Comparison of ENCODE assay signal across 8 cellular contexts in genomic region chr16:27314986-27315332, GRCh38. TPM values are rescaled to one million over a fixed set of nuclear protein-coding genes. Genes with fewer than 3 reads are reported as not detected.
DNase-seq lines count a peak whose midpoint lies in the region; ATAC-seq and TF ChIP-seq lines count a peak whose summit lies in the region.

No MANE protein-coding gene starts in this region.

- H3K27ac Mint-ChIP-seq in CD4-positive, alpha-beta memory T cell: peak overlapping the region; percentile 94 to 99 (median 99)
- H3K27ac Mint-ChIP-seq in osteocyte (ENCODE audit: unreplicated experiment): peak overlapping the region; percentile 88

- H3K9me3 ChIP-seq in CD4-positive, alpha-beta memory T cell (ENCODE audit: control insufficient read depth in 1 of 2, low read length in 2 of 2): no peaks in the 10 kb centered on the region
- H3K9me3 ChIP-seq in Peyer's patch: no peaks in the 10 kb centered on the region

- H3K27ac ChIP-seq in CD4-positive, alpha-beta memory T cell (ENCODE audit: low read depth, low read length): peak overlapping the region; percentile 96
- H3K27ac ChIP-seq in Peyer's patch: peak overlapping the region; percentile 82 to 97 (median 94)

- no peak for DNase-seq in CD4-positive, alpha-beta memory T cell
- DNase-seq in Peyer's patch (no peak), epithelial cell of esophagus (ENCODE audit: low read depth) (no peak), osteocyte (ENCODE audit: extremely low spot score, unreplicated experiment) (no peak), MV-4-11 (lab: John Stamatoyannopoulos, UW) (no peak)

- H3K9me3 Mint-ChIP-seq in CD4-positive, alpha-beta memory T cell: no peaks in the 10 kb centered on the region
- no peaks in the 10 kb centered on the region for H3K9me3 Mint-ChIP-seq in osteocyte (ENCODE audit: unreplicated experiment)

- intact Hi-C loops in CD4-positive, alpha-beta memory T cell (cut with micrococcal nuclease): loop anchor here (1.0 to 10.0 kb wide), 6 partner anchors 33 to 136 kb away; partner anchors contain the start of genes IL21R and NSMCE1

- ATAC-seq in esophagus mucosa: no peak
- no peak for ATAC-seq in HG02938 (IDR thresholded peaks at IDR 0.05; ENCODE audit: unreplicated experiment)
- no peak for ATAC-seq in HG03571 (IDR thresholded peaks at IDR 0.05; ENCODE audit: unreplicated experiment)

- no peaks in the 10 kb centered on the region for H3K27me3 ChIP-seq in CD4-positive, alpha-beta memory T cell (ENCODE audit: insufficient read depth, low read length)
- no peaks in the 10 kb centered on the region for H3K27me3 ChIP-seq in Peyer's patch

- peaks cover 60% of the 10 kb centered on the region for H3K4me1 ChIP-seq in CD4-positive, alpha-beta memory T cell (ENCODE audit: insufficient read depth, low read length)
- peaks cover 0 to 53% (median 9%) of the 10 kb centered on the region in 4 donors for H3K4me1 ChIP-seq in Peyer's patch

- POLR2A ChIA-PET in CD4-positive, alpha-beta memory T cell (lab: Charles Lee; ENCODE audit: partially characterized antibody): interaction anchor here (0.7 to 9.8 kb wide), 10 partner anchors 10 to 135 kb away, joined by 3 to 144 read pairs (median 12); partner anchors contain the start of gene KDM8

- no peaks in the 10 kb centered on the region for H3K27me3 Mint-ChIP-seq in CD4-positive, alpha-beta memory T cell
- no peaks in the 10 kb centered on the region for H3K27me3 Mint-ChIP-seq in osteocyte (ENCODE audit: unreplicated experiment)

- H3K4me3 ChIP-seq in CD4-positive, alpha-beta memory T cell (ENCODE audit: low read length in 2 of 2): peak overlapping the region; percentile 76 to 92
- peak overlapping the region; percentile 69 to 99 (median 92) for H3K4me3 ChIP-seq in Peyer's patch
- H3K4me3 ChIP-seq in epithelial cell of esophagus (ENCODE audit: low read length): peak overlapping the region; percentile 72

- TF ChIP-seq POLR2A in Peyer's patch (IDR thresholded peaks at IDR 0.05): no peak

- H3K36me3 Mint-ChIP-seq in CD4-positive, alpha-beta memory T cell: peaks cover 7 to 31% of the 10 kb centered on the region in 2 donors
- H3K36me3 Mint-ChIP-seq in osteocyte (ENCODE audit: unreplicated experiment): peaks cover 2% of the 10 kb centered on the region

- TF ChIP-seq CTCF in Peyer's patch (IDR thresholded peaks at IDR 0.05) (no peak), epithelial cell of esophagus (IDR thresholded peaks at IDR 0.05; ENCODE audit: insufficient read depth, low read depth, low read length, missing control alignments) (no peak), osteocyte (IDR thresholded peaks at IDR 0.05) (no peak)

- no peaks in the 10 kb centered on the region for H3K36me3 ChIP-seq in CD4-positive, alpha-beta memory T cell (ENCODE audit: insufficient read depth, low read length)
- no peaks in the 10 kb centered on the region for H3K36me3 ChIP-seq in Peyer's patch

- CTCF ChIA-PET in CD4-positive, alpha-beta memory T cell (lab: Charles Lee; ENCODE audit: partially characterized antibody): interaction anchor here (0.8 to 7.2 kb wide), 7 partner anchors 53 to 135 kb away, joined by 3 to 61 read pairs (median 10); no protein-coding TSS in a partner anchor

- H3K4me3 Mint-ChIP-seq in CD4-positive, alpha-beta memory T cell: peak overlapping the region; percentile 89 to 98 (median 94)
- peak overlapping the region; percentile 86 for H3K4me3 Mint-ChIP-seq in osteocyte (ENCODE audit: unreplicated experiment)

- H3K4me1 Mint-ChIP-seq in CD4-positive, alpha-beta memory T cell: peaks cover 43 to 67% (median 54%) of the 10 kb centered on the region in 4 donors
- peaks cover 49% of the 10 kb centered on the region for H3K4me1 Mint-ChIP-seq in osteocyte (ENCODE audit: unreplicated experiment)

RNA-seq across cellular contexts. Expression of gene IL4R, which starts 1.2 kb away (rescaled TPM):
- 100 to 1,000 TPM; 143 to 152 TPM for total RNA-seq in CD4-positive, alpha-beta memory T cell
- polyA plus RNA-seq in CD4-positive, alpha-beta memory T cell: 10 to 100 TPM; 32.6 to 66.1 TPM
- total RNA-seq in Peyer's patch (100 to 1,000 TPM in 1 of 4 donors, 10 to 100 TPM in 3; 32.2 to 104 (median 71.9) TPM), osteocyte (34.5 and 35.9 TPM in 2 replicates), esophagus mucosa (119 TPM)

RNA-seq across cellular contexts. Expression of gene NSMCE1, which starts 46.4 kb away (rescaled TPM):
- total RNA-seq in CD4-positive, alpha-beta memory T cell: 10 to 100 TPM; 66.6 to 70.7 TPM
- 100 to 1,000 TPM; 142 to 202 TPM for polyA plus RNA-seq in CD4-positive, alpha-beta memory T cell
- total RNA-seq in Peyer's patch: 10 to 100 TPM; 20.9 to 41.3 (median 30.6) TPM
- 26.4 and 28.3 TPM in 2 replicates for total RNA-seq in osteocyte
- total RNA-seq in esophagus mucosa: 46.8 TPM
